In genomic region chr2:179518891-179519290, GRCh38 we compare ENCODE assay signal across 18 cellular contexts.
"Had no signal": no experiment of that assay in that cellular context is flagged by ENCODE, and none has a peak within 500 bp of the region (broad histone marks: within the 10 kb centered on the region; RNA-seq: fewer than 3 reads in every experiment).

No MANE protein-coding gene starts in this region.

- H3K4me3 Mint-ChIP-seq: natural killer cell, neural progenitor cell had no signal

- FAIRE-seq: bronchial epithelial cell, small intestine had no signal

- H3K36me3 Mint-ChIP-seq: natural killer cell, neural progenitor cell had no signal

- H3K27me3 ChIP-seq: dorsolateral prefrontal cortex, heart left ventricle, neural progenitor cell, tibial artery, upper lobe of left lung had no signal

- H3K9me3 Mint-ChIP-seq: neural progenitor cell had no signal

- ATAC-seq: heart left ventricle, mucosa of descending colon, natural killer cell had no signal

- H3K4me3 ChIP-seq: dorsolateral prefrontal cortex, heart left ventricle, mucosa of descending colon, neural progenitor cell, psoas muscle, tibial artery, upper lobe of left lung had no signal

- H3K36me3 ChIP-seq: heart left ventricle, tibial artery, upper lobe of left lung had no signal

- H3K9ac ChIP-seq: neural progenitor cell, parathyroid adenoma had no signal

- H3K27ac ChIP-seq: dorsolateral prefrontal cortex, heart left ventricle, neural progenitor cell, parathyroid adenoma, psoas muscle, tibial artery had no signal

- DNase-seq: central memory CD4-positive, alpha-beta T cell; cortex of kidney; dorsolateral prefrontal cortex; effector CD8-positive, alpha-beta T cell; heart left ventricle; hypothalamus; mucosa of descending colon; natural killer cell; occipital lobe; psoas muscle; small intestine; stimulated activated CD4-positive, alpha-beta T cell treated with anti-CD3 and anti-CD28 coated beads, Interleukin-12 subunit alpha, Interleukin-12 subunit beta, amount 100 ng/mL, for 4 hours; stimulated activated naive CD4-positive, alpha-beta T cell treated with Interleukin-2 at 50 U/mL for 16 hours; tibial artery had no signal

- H3K4me1 Mint-ChIP-seq: natural killer cell, neural progenitor cell had no signal

- H3K9me3 ChIP-seq: mucosa of descending colon, psoas muscle, tibial artery, upper lobe of left lung had no signal

- H3K4me1 ChIP-seq: heart left ventricle, neural progenitor cell, parathyroid adenoma, psoas muscle, tibial artery had no signal

- H3K27ac Mint-ChIP-seq: natural killer cell, neural progenitor cell had no signal
